ENCODE assay signal across 8 cellular contexts in genomic region chr17:49567871-49568694, GRCh38. TPM values are rescaled to one million over a fixed set of nuclear protein-coding genes. Genes with fewer than 3 reads are reported as not detected.
DNase-seq lines count a peak whose midpoint lies in the region; ATAC-seq and TF ChIP-seq lines count a peak whose summit lies in the region.

No MANE protein-coding gene starts in this region.

- intact Hi-C loops in heart left ventricle (cut with DNase I): loop anchor here in 9 of 10 donors (1.0 to 10.0 kb wide), 12 partner anchors 127 to 429 kb away; partner anchors contain the start of genes DLX3 (in 6 of the 9) and KAT7 (in 2 of the 9)
- intact Hi-C loops in posterior cingulate gyrus (cut with DNase I): loop anchor here (5.0 to 10.0 kb wide), 3 partner anchors 217 to 427 kb away; partner anchors contain the start of genes DLX3 and KAT7

- peak overlapping the region; percentile 35 for H3K4me3 ChIP-seq in MG63
- peak overlapping the region in 11 of 12 donors; percentile 8 to 60 (median 47) for H3K4me3 ChIP-seq in heart left ventricle
- peak overlapping the region; percentile 17 to 53 (median 20) for H3K4me3 ChIP-seq in tibial nerve

- 13 to 32% (median 19%) methylated on average over 20 to 42 of the region's 42 CpGs for WGBS in heart left ventricle, 4 donors
- WGBS in tibial nerve, 2 donors: 19 to 20% methylated on average over 31 to 35 of the region's 42 CpGs

- TF ChIP-seq CTCF in heart left ventricle (IDR thresholded peaks at IDR 0.05) (peak; percentile 87 to 98 (median 96)), tibial nerve (IDR thresholded peaks at IDR 0.05) (peak; percentile 93 to 99 (median 97))

- H3K4me1 ChIP-seq in heart left ventricle (peaks cover 0 to 42% (median 26%) of the 10 kb centered on the region in 12 donors), tibial nerve (peaks cover 0 to 45% (median 8%) of the 10 kb centered on the region in 4 donors)

- peak; percentile 68 to 84 (median 76) for ATAC-seq in heart left ventricle

- peaks cover 47% of the 10 kb centered on the region for H3K27me3 ChIP-seq in MG63
- H3K27me3 ChIP-seq in heart left ventricle: no peaks in the 10 kb centered on the region
- no peaks in the 10 kb centered on the region for H3K27me3 ChIP-seq in tibial nerve

- peak; percentile 66 for DNase-seq in NK-92 treated with Interleukin-12 subunit alpha and Interleukin-12 subunit beta, amount 100 ng/mL, for 24 hours (lab: John Stamatoyannopoulos, UW)
- DNase-seq in NK-92 (lab: John Stamatoyannopoulos, UW; ENCODE audit: unreplicated experiment) (no peak), MG63 (peak; percentile 84), SW480 (ENCODE audit: low spot score) (peak; percentile 87), heart left ventricle (peak; percentile 87 to 94 (median 92)), posterior cingulate gyrus (peak; percentile 74 to 98 (median 88)), tibial nerve (ENCODE audit: low spot score in 2 of 2) (peak; percentile 85 to 90)
- peak; percentile 74 for DNase-seq in activated naive CD8-positive, alpha-beta T cell treated with anti-CD3 and anti-CD28 coated beads, Interleukin-2, amount 50 U/mL, for 16 hours (ENCODE audit: low read depth, low spot score)

- H3K36me3 ChIP-seq in MG63 (no peaks in the 10 kb centered on the region), heart left ventricle (no peaks in the 10 kb centered on the region), tibial nerve (no peaks in the 10 kb centered on the region)

- no peak for TF ChIP-seq POLR2A in heart left ventricle (IDR thresholded peaks at IDR 0.05)
- TF ChIP-seq POLR2A in tibial nerve (IDR thresholded peaks at IDR 0.05): no peak

- H3K27ac ChIP-seq in heart left ventricle (peak overlapping the region; percentile 59 to 92 (median 78)), tibial nerve (peak overlapping the region; percentile 58 to 90 (median 76))

- no peaks in the 10 kb centered on the region for H3K9me3 ChIP-seq in MG63
- no peaks in the 10 kb centered on the region for H3K9me3 ChIP-seq in heart left ventricle
- H3K9me3 ChIP-seq in tibial nerve: no peaks in the 10 kb centered on the region

- TF ChIP-seq EP300 in tibial nerve (IDR thresholded peaks at IDR 0.05): peak in 1 of 2 donors; percentile 54

RNA-seq across cellular contexts. Expression of gene NXPH3, which starts 7.6 kb away (rescaled TPM):
- total RNA-seq in MG63 (2014; rRNA removed; shearing (Covaris generic); ENCODE audit: low replicate concordance): 0.36 TPM in 1 of 2 replicates, not detected in the other
- total RNA-seq in heart left ventricle (1 to 10 TPM; 2.5 to 6.8 (median 4.5) TPM), tibial nerve (10 to 100 TPM in 2 of 4 donors, 1 to 10 TPM in 2; 5.4 to 21.9 (median 11.4) TPM)
- 1 to 10 TPM; 4.0 to 7.9 TPM for polyA plus RNA-seq in heart left ventricle
